Comparison of ENCODE assay signal across 17 cellular contexts in the genomic region with DNA sequence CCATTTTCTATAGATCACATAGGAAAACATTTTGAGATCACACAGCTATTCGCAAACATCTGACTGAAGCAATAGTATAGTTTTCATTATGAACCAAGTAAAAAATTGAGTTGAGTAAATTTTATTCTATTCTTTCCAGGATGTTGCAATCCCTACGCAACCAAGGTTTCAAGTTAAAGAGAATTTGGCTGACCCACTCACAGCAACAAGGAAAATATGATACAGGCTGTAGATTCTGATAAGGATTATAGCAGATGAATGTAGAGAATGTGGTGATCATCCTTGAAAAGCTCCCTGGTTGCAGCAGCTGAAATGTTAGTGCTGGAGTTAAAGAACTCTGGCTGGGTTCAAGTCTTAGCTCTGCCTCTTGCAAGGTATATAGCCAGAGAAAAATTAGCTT. TPM values are rescaled to one million over a fixed set of nuclear protein-coding genes. Genes with fewer than 3 reads are reported as not detected.
DNase-seq lines count a peak whose midpoint lies in the region; ATAC-seq, FAIRE-seq and TF ChIP-seq lines count a peak whose summit lies in the region.
"Had no signal": no experiment of that assay in that cellular context is flagged by ENCODE, and none has a peak within 500 bp of the region (broad histone marks: within the 10 kb centered on the region; RNA-seq: fewer than 3 reads in every experiment).

No MANE protein-coding gene starts in this region.

- no peak for TF ChIP-seq CTCF in MCF 10A (IDR thresholded peaks at IDR 0.05; ENCODE audit: unreplicated experiment)
- no peak for TF ChIP-seq CTCF in mammary epithelial cell (conservative IDR thresholded peaks at IDR 0.05 in 1 of 2, IDR thresholded peaks at IDR 0.05 in 1 of 2; ENCODE audit: extremely low read depth in 1 of 2, insufficient read depth in 1 of 2, low read depth in 1 of 2, low read length in 2 of 2)
- TF ChIP-seq CTCF in astrocyte (IDR thresholded peaks at IDR 0.05; ENCODE audit: insufficient read depth, low read depth, low read length), result no peak
- TF ChIP-seq CTCF in glutamatergic neuron (IDR thresholded peaks at IDR 0.05; ENCODE audit: partially characterized antibody, unreplicated experiment), result no peak
- no peak for TF ChIP-seq CTCF in uterus (IDR thresholded peaks at IDR 0.05)

- in situ Hi-C loops in mammary epithelial cell (cut with MboI; ENCODE audit: low sequenced_read_pairs in 2 of 2), result loop anchor here in 1 of 2 donors (5.0 kb wide), 1 partner anchor 234 kb away; no protein-coding TSS in a partner anchor

- no peak for FAIRE-seq in astrocyte (lab: Jason Lieb, UNC)
- FAIRE-seq: GM12892 had no signal

- H3K4me1 Mint-ChIP-seq in MCF 10A (ENCODE audit: insufficient read depth, unreplicated experiment) (peaks cover 4% of the 10 kb centered on the region), astrocyte (ENCODE audit: low read depth, unreplicated experiment) (peaks cover 40% of the 10 kb centered on the region), glutamatergic neuron (ENCODE audit: low read depth, unreplicated experiment) (peaks cover 23% of the 10 kb centered on the region)

- H3K27me3 Mint-ChIP-seq in MCF 10A (ENCODE audit: insufficient read depth, unreplicated experiment) (no peaks in the 10 kb centered on the region), astrocyte (ENCODE audit: low read depth, unreplicated experiment) (no peaks in the 10 kb centered on the region), glutamatergic neuron (ENCODE audit: unreplicated experiment) (peaks cover 5% of the 10 kb centered on the region)

- ATAC-seq in GM19397 (IDR thresholded peaks at IDR 0.05; ENCODE audit: unreplicated experiment) (no peak), right cardiac atrium (no peak)

- dilution Hi-C loops in mammary epithelial cell (cut with HindIII; ENCODE audit: low sequenced_read_pairs), result no loop called here

- TF ChIP-seq POLR2A in uterus (IDR thresholded peaks at IDR 0.05), result no peak

- H3K9me3 Mint-ChIP-seq in MCF 10A (ENCODE audit: unreplicated experiment), result no peaks in the 10 kb centered on the region
- no peaks in the 10 kb centered on the region for H3K9me3 Mint-ChIP-seq in astrocyte (ENCODE audit: unreplicated experiment)
- H3K9me3 Mint-ChIP-seq in glutamatergic neuron (ENCODE audit: unreplicated experiment), result peaks cover 20% of the 10 kb centered on the region
- H3K9me3 Mint-ChIP-seq: type B pancreatic cell had no signal

- H2AFZ ChIP-seq in mammary epithelial cell (ENCODE audit: low read depth, low read length), result no peak overlapping the region
- H2AFZ ChIP-seq in astrocyte (ENCODE audit: low read depth, low read length), result no peak overlapping the region

- peaks cover 5% of the 10 kb centered on the region for H3K4me1 ChIP-seq in mammary epithelial cell (ENCODE audit: insufficient read depth, low read length)
- H3K4me1 ChIP-seq in astrocyte (ENCODE audit: insufficient read depth, low read length), result peaks cover 2% of the 10 kb centered on the region
- peaks cover 0 to 3% of the 10 kb centered on the region in 2 donors for H3K4me1 ChIP-seq in uterus
- peaks cover under 1% of the 10 kb centered on the region for H3K4me1 ChIP-seq in right cardiac atrium (ENCODE audit: control insufficient read depth, insufficient read depth, low read length)

- H3K9ac ChIP-seq in mammary epithelial cell (ENCODE audit: insufficient read depth, low read length) (no peak overlapping the region), astrocyte (ENCODE audit: low read length) (no peak overlapping the region)

- CTCF ChIA-PET in MCF 10A (lab: Yijun Ruan, JAX) (interaction anchor here (1.2 to 1.4 kb wide), 2 partner anchors 46 to 60 kb away, joined by 3 to 7 read pairs; no protein-coding TSS in a partner anchor), mammary epithelial cell (lab: Charles Lee; ENCODE audit: low non-redundant PET) (interaction anchor here (0.7 kb wide), 1 partner anchor 142 kb away, joined by 3 read pairs; no protein-coding TSS in a partner anchor)

- H3K36me3 ChIP-seq in mammary epithelial cell (ENCODE audit: insufficient read depth, low read length), result no peaks in the 10 kb centered on the region
- no peaks in the 10 kb centered on the region for H3K36me3 ChIP-seq in astrocyte (ENCODE audit: insufficient read depth, low read length)
- no peaks in the 10 kb centered on the region for H3K36me3 ChIP-seq in uterus
- H3K36me3 ChIP-seq: ascending aorta had no signal

- H3K4me3 Mint-ChIP-seq in MCF 10A (ENCODE audit: unreplicated experiment), result no peak overlapping the region
- H3K4me3 Mint-ChIP-seq in astrocyte (ENCODE audit: unreplicated experiment), result peak overlapping the region; percentile 71
- peak overlapping the region; percentile 73 for H3K4me3 Mint-ChIP-seq in glutamatergic neuron (ENCODE audit: unreplicated experiment)
- H3K4me3 Mint-ChIP-seq: type B pancreatic cell had no signal

- H3K27ac ChIP-seq in mammary epithelial cell (ENCODE audit: insufficient read depth, low read depth, low read length) (no peak overlapping the region), astrocyte (ENCODE audit: low read depth, low read length) (peak overlapping the region; percentile 13), uterus (peak overlapping the region; percentile 19 to 40), right cardiac atrium (ENCODE audit: low read length) (no peak overlapping the region)
- H3K27ac ChIP-seq: ascending aorta had no signal

- DNase-seq in MCF 10A (ENCODE audit: unreplicated experiment) (peak; percentile 24), mammary epithelial cell (no peak), astrocyte (ENCODE audit: low read depth) (peak; percentile 90), glutamatergic neuron (no peak), uterus (no peak), NCI-H1105 treated with DMSO at 0.1 percent for 48 hours (lab: John Stamatoyannopoulos, UW) (no peak), right cardiac atrium (no peak)
- DNase-seq: activated CD4-positive, alpha-beta T cell treated with anti-CD3 and anti-CD28 coated beads, Interleukin-2, amount 50 U/mL, for 1 hour; effector memory CD4-positive, alpha-beta T cell; hippocampal formation; MM.1S; NCI-H2171; nucleus accumbens had no signal

- H4K20me1 ChIP-seq in mammary epithelial cell (ENCODE audit: insufficient read depth, low read length) (no peaks in the 10 kb centered on the region), astrocyte (ENCODE audit: insufficient read depth, low read length) (peaks cover 54% of the 10 kb centered on the region)

- POLR2A ChIA-PET in MCF 10A (lab: Yijun Ruan, JAX), result no interaction called here

- intact Hi-C loops in MCF 10A (cut with micrococcal nuclease) (loop anchor here (10.0 kb wide), 1 partner anchor 118 kb away; no protein-coding TSS in a partner anchor), mammary epithelial cell (cut with micrococcal nuclease) (no loop called here), uterus (cut with DNase I; ENCODE audit: low total_unique reads) (loop anchor here (10.0 kb wide), 1 partner anchor 52 kb away; no protein-coding TSS in a partner anchor), right cardiac atrium (cut with DNase I) (loop anchor here in 2 of 4 donors (10.0 kb wide), 3 partner anchors 48 to 72 kb away; no protein-coding TSS in a partner anchor)

- H3K27me3 ChIP-seq in mammary epithelial cell (ENCODE audit: insufficient read depth, low read length) (no peaks in the 10 kb centered on the region), astrocyte (ENCODE audit: insufficient read depth, low read length) (no peaks in the 10 kb centered on the region), uterus (no peaks in the 10 kb centered on the region), right cardiac atrium (ENCODE audit: control insufficient read depth, insufficient read depth) (no peaks in the 10 kb centered on the region)
- H3K27me3 ChIP-seq: ascending aorta had no signal

- 97% methylated on average over 2 of the region's 2 CpGs for WGBS in mammary epithelial cell (ENCODE audit: low coverage, missing lambda C conversion rate)
- 71% methylated on average over 2 of the region's 2 CpGs for WGBS in right cardiac atrium

- H3K36me3 Mint-ChIP-seq in MCF 10A (ENCODE audit: insufficient read depth, unreplicated experiment) (no peaks in the 10 kb centered on the region), astrocyte (ENCODE audit: low read depth, unreplicated experiment) (no peaks in the 10 kb centered on the region), glutamatergic neuron (ENCODE audit: unreplicated experiment) (no peaks in the 10 kb centered on the region)
- H3K36me3 Mint-ChIP-seq: type B pancreatic cell had no signal

- H3K9me3 ChIP-seq in mammary epithelial cell (replicated peaks; ENCODE audit: insufficient read depth, low read length) (no peaks in the 10 kb centered on the region), astrocyte (ENCODE audit: insufficient read depth, low read depth, low read length) (no peaks in the 10 kb centered on the region), uterus (no peaks in the 10 kb centered on the region), right cardiac atrium (ENCODE audit: control insufficient read depth, low read length) (no peaks in the 10 kb centered on the region)
- H3K9me3 ChIP-seq: ascending aorta had no signal

- BruUV-seq in MCF 10A (replicated peaks; lab: Mats Ljungman, UMichigan), result no TSS peak
- BruUV-seq in mammary epithelial cell (replicated peaks; lab: Mats Ljungman, UMichigan), result no TSS peak

- H3K4me2 ChIP-seq in mammary epithelial cell (ENCODE audit: insufficient read depth, low read depth, low read length), result no peak overlapping the region
- H3K4me2 ChIP-seq in astrocyte (ENCODE audit: low read length), result peak overlapping the region; percentile 12

- H3K4me3 ChIP-seq in mammary epithelial cell (replicated peaks in 1 of 3; ENCODE audit: insufficient read depth in 1 of 3, low read depth in 2 of 3, low read length in 3 of 3), result no peak overlapping the region
- no peak overlapping the region for H3K4me3 ChIP-seq in astrocyte (ENCODE audit: insufficient read depth, low read depth, low read length)
- H3K4me3 ChIP-seq in uterus, result no peak overlapping the region
- no peak overlapping the region for H3K4me3 ChIP-seq in right cardiac atrium (ENCODE audit: low read length)
- H3K4me3 ChIP-seq: ascending aorta had no signal

- H3K79me2 ChIP-seq in mammary epithelial cell (ENCODE audit: insufficient read depth, low read length) (peaks cover 92% of the 10 kb centered on the region), astrocyte (ENCODE audit: insufficient read depth, low read length) (peaks cover 92% of the 10 kb centered on the region)

- H3K27ac Mint-ChIP-seq in MCF 10A (ENCODE audit: low read depth, unreplicated experiment), result no peak overlapping the region
- H3K27ac Mint-ChIP-seq in astrocyte (ENCODE audit: unreplicated experiment), result peak overlapping the region; percentile 91
- H3K27ac Mint-ChIP-seq in glutamatergic neuron (ENCODE audit: unreplicated experiment), result no peak overlapping the region
- H3K27ac Mint-ChIP-seq: type B pancreatic cell had no signal

RNA-seq across cellular contexts. Expression of a gene that starts 4.7 kb away (rescaled TPM):
- total RNA-seq in MCF 10A (2022), result 0.15 and 0.28 TPM in 2 replicates
- 10 to 100 TPM; 22.5 to 48.2 TPM for total RNA-seq in mammary epithelial cell
- polyA plus RNA-seq in mammary epithelial cell, result 5.7 TPM
- 31.9 TPM for polyA minus RNA-seq in mammary epithelial cell
- total RNA-seq in astrocyte, result 109 and 125 TPM in 2 replicates
- total RNA-seq in glutamatergic neuron (ENCODE audit: unreplicated experiment), result 146 TPM
- 10 to 100 TPM; 13.8 to 43.3 (median 25.9) TPM for total RNA-seq in uterus
- 10 to 100 TPM in 2 of 4 donors, 1 to 10 TPM in 2; 6.3 to 14.2 (median 9.2) TPM for total RNA-seq in right cardiac atrium
- polyA plus RNA-seq in right cardiac atrium, result 3.5 TPM

Comparison
In these comparisons a context has a peak if more than half of its experiments do, and no peak if none do; other contexts are left out.
1. DNase-seq: peak in MCF 10A (single experiment) and astrocyte (single experiment); none in mammary epithelial cell (single experiment), glutamatergic neuron (single experiment), uterus (0 of 2), NCI-H1105 treated with DMSO at 0.1 percent for 48 hours (single experiment) and right cardiac atrium (0 of 3).
2. H3K27ac ChIP-seq: peak in astrocyte (single experiment) and uterus (2 of 2); none in mammary epithelial cell (single experiment) and right cardiac atrium (single experiment).